ENCODE assay signal across 16 cellular contexts in genomic region chr15:96107922-96108321, GRCh38.
"Had no signal": no experiment of that assay in that cellular context is flagged by ENCODE, and none has a peak within 500 bp of the region (broad histone marks: within the 10 kb centered on the region; RNA-seq: fewer than 3 reads in every experiment).

No MANE protein-coding gene starts in this region.

- H3K79me2 ChIP-seq: hepatocyte had no signal

- H3K4me3 ChIP-seq: colonic mucosa, esophagus muscularis mucosa, hepatocyte, left ventricle myocardium inferior, thyroid gland had no signal

- H3K36me3 ChIP-seq: colonic mucosa, esophagus muscularis mucosa, left ventricle myocardium inferior, neutrophil, thyroid gland had no signal

- H3K4me1 ChIP-seq: colonic mucosa, esophagus muscularis mucosa, left ventricle myocardium inferior, thyroid gland had no signal

- H3K27ac ChIP-seq: colonic mucosa, esophagus muscularis mucosa, hepatocyte, left ventricle myocardium inferior, neutrophil, thyroid gland had no signal

- ATAC-seq: activated CD4-positive, CD25-positive, alpha-beta regulatory T cell treated with anti-CD3 and anti-CD28 coated beads, Interleukin-2, amount 50 U/mL, for 24 hours; natural killer cell; stimulated activated effector memory CD8-positive, alpha-beta T cell treated with anti-CD3 and anti-CD28 coated beads, Interleukin-12 subunit alpha, Interleukin-12 subunit beta, amount 100 ng/mL, for 72 hours had no signal

- H3K4me2 ChIP-seq: hepatocyte had no signal

- H3K27me3 ChIP-seq: colonic mucosa, esophagus muscularis mucosa, hepatocyte, neutrophil, thyroid gland had no signal

- H3K9me3 ChIP-seq: colonic mucosa, esophagus muscularis mucosa, left ventricle myocardium inferior, neutrophil, thyroid gland had no signal

- H2AFZ ChIP-seq: hepatocyte had no signal

- DNase-seq: activated CD4-positive, alpha-beta T cell treated with anti-CD3 and anti-CD28 coated beads, Interleukin-2, amount 50 U/mL, for 1 hour; activated CD8-positive, alpha-beta memory T cell treated with anti-CD3 and anti-CD28 coated beads for 24 hours; activated gamma-delta T cell treated with Interleukin-2 at 50 U/mL for 16 hours; activated naive CD8-positive, alpha-beta T cell treated with anti-CD3 and anti-CD28 coated beads for 36 hours; colonic mucosa; left ventricle myocardium inferior; mesenchymal stem cell; natural killer cell; T-helper 1 cell; T1000; thyroid gland had no signal
